Comparison of ENCODE assay signal across 8 cellular contexts in the genomic region with DNA sequence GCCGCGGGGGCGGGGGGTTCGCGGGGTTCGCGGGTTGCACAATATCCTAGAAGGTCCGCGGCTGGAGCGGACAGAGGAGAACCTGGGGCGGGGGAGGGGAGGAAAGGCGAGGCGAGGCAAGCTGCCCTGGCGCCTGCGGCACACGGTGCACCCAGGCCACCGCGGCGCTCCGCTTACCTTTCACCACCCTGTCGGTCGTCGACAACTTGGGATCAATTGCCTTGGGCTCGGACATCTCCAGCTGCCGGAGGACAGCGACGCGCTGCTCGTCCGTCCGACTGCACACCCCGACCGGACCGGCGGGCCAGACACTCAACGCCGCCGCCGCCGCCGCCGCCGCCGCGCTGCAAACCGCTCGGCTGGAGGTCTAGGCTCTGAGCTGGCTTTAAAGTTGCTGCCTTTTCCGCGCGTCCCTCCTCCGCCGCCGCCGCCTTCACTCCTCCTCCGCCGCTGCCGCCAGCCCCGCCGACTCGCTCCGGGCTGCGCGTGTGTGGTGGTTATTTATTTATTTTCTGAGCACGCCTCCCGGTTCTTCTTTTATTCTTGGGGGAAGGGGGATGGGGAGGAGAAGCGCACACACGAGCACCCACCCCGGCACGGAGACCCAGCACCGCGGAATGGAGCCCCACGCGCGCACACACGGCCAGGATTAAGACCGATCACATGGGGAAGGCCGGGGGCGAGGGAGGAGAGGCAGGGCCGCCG. TPM values are rescaled to one million over a fixed set of nuclear protein-coding genes. Genes with fewer than 3 reads are reported as not detected.
DNase-seq lines count a peak whose midpoint lies in the region; ATAC-seq and TF ChIP-seq lines count a peak whose summit lies in the region.

No MANE protein-coding gene starts in this region.

- peaks cover 11% of the 10 kb centered on the region for H3K36me3 Mint-ChIP-seq in activated T-helper 1 cell treated with anti-CD3 and anti-CD28 coated beads, Interleukin-12 subunit alpha, Interleukin-12 subunit beta, Interleukin-2, Interleukin-4 antibody, amounts not matched to agents 30 ng/mL and 10 ng/mL and 1 ng/mL, durations not matched to agents 14 hours and 24 hours and 36 hours (ENCODE audit: low read depth)
- H3K36me3 Mint-ChIP-seq in natural killer cell: no peaks in the 10 kb centered on the region

- no peaks in the 10 kb centered on the region for H3K9me3 Mint-ChIP-seq in activated T-helper 1 cell treated with anti-CD3 and anti-CD28 coated beads, Interleukin-12 subunit alpha, Interleukin-12 subunit beta, Interleukin-2, Interleukin-4 antibody, amounts not matched to agents 30 ng/mL and 10 ng/mL and 1 ng/mL, durations not matched to agents 14 hours and 24 hours and 36 hours
- no peaks in the 10 kb centered on the region for H3K9me3 Mint-ChIP-seq in natural killer cell

- TF ChIP-seq CTCF in AG04449 (IDR thresholded peaks at IDR 0.05; ENCODE audit: insufficient read depth, low read length, missing control alignments) (no peak), fibroblast of lung (conservative IDR thresholded peaks at IDR 0.05 in 1 of 2, IDR thresholded peaks at IDR 0.05 in 1 of 2; ENCODE audit: low read depth in 1 of 2, low read length in 2 of 2) (no peak), natural killer cell (IDR thresholded peaks at IDR 0.05) (no peak)

- no peaks in the 10 kb centered on the region for H3K9me3 ChIP-seq in fibroblast of lung (ENCODE audit: control insufficient read depth, insufficient read depth, low read depth, low read length)
- H3K9me3 ChIP-seq in stomach smooth muscle (ENCODE audit: control insufficient read depth in 2 of 2, low read length in 2 of 2): no peaks in the 10 kb centered on the region

- H4K20me1 ChIP-seq in fibroblast of lung (ENCODE audit: control insufficient read depth, extremely low read depth, insufficient read depth, low read length): peaks cover 3% of the 10 kb centered on the region

- peak overlapping the region; percentile 57 for H2AFZ ChIP-seq in fibroblast of lung (ENCODE audit: low read length)

- H3K27ac Mint-ChIP-seq in activated T-helper 1 cell treated with anti-CD3 and anti-CD28 coated beads, Interleukin-12 subunit alpha, Interleukin-12 subunit beta, Interleukin-2, Interleukin-4 antibody, amounts not matched to agents 30 ng/mL and 10 ng/mL and 1 ng/mL, durations not matched to agents 14 hours and 24 hours and 36 hours: peak overlapping the region; percentile 93
- peak overlapping the region; percentile 94 to 95 for H3K27ac Mint-ChIP-seq in natural killer cell

- no peak overlapping the region for H3K4me2 ChIP-seq in fibroblast of lung (ENCODE audit: extremely low read depth, insufficient read depth, low read length)

- peaks cover 36% of the 10 kb centered on the region for H3K4me1 Mint-ChIP-seq in activated T-helper 1 cell treated with anti-CD3 and anti-CD28 coated beads, Interleukin-12 subunit alpha, Interleukin-12 subunit beta, Interleukin-2, Interleukin-4 antibody, amounts not matched to agents 30 ng/mL and 10 ng/mL and 1 ng/mL, durations not matched to agents 14 hours and 24 hours and 36 hours (ENCODE audit: low read depth)
- peaks cover 45 to 46% of the 10 kb centered on the region in 2 donors for H3K4me1 Mint-ChIP-seq in natural killer cell

- peak overlapping the region; percentile 92 for H3K4me3 Mint-ChIP-seq in activated T-helper 1 cell treated with anti-CD3 and anti-CD28 coated beads, Interleukin-12 subunit alpha, Interleukin-12 subunit beta, Interleukin-2, Interleukin-4 antibody, amounts not matched to agents 30 ng/mL and 10 ng/mL and 1 ng/mL, durations not matched to agents 14 hours and 24 hours and 36 hours
- H3K4me3 Mint-ChIP-seq in natural killer cell: peak overlapping the region; percentile 98

- H3K27me3 Mint-ChIP-seq in activated T-helper 1 cell treated with anti-CD3 and anti-CD28 coated beads, Interleukin-12 subunit alpha, Interleukin-12 subunit beta, Interleukin-2, Interleukin-4 antibody, amounts not matched to agents 30 ng/mL and 10 ng/mL and 1 ng/mL, durations not matched to agents 14 hours and 24 hours and 36 hours (ENCODE audit: insufficient read depth): peaks cover 50% of the 10 kb centered on the region
- no peaks in the 10 kb centered on the region for H3K27me3 Mint-ChIP-seq in natural killer cell (ENCODE audit: low read depth in 2 of 2)

- POLR2A ChIA-PET in AG04449 (lab: Yijun Ruan, JAX): interaction anchor here (0.7 to 2.1 kb wide), 5 partner anchors 10 to 627 kb away, joined by 3 to 15 read pairs (median 3); no protein-coding TSS in a partner anchor

- no peaks in the 10 kb centered on the region for H3K36me3 ChIP-seq in fibroblast of lung (ENCODE audit: control insufficient read depth, insufficient read depth, low read length)
- H3K36me3 ChIP-seq in stomach smooth muscle (ENCODE audit: control insufficient read depth in 2 of 2, insufficient read depth in 2 of 2, low read length in 2 of 2): no peaks in the 10 kb centered on the region

- intact Hi-C loops in activated T-helper 1 cell treated with anti-CD3 and anti-CD28 coated beads, Interleukin-12 subunit alpha, Interleukin-12 subunit beta, Interleukin-2, Interleukin-4 antibody, amounts not matched to agents 30 ng/mL and 10 ng/mL and 1 ng/mL, durations not matched to agents 14 hours and 24 hours and 36 hours (cut with micrococcal nuclease): loop anchor here (1.0 to 10.0 kb wide), 16 partner anchors 18 to 1521 kb away; a partner anchor contains a TSS
- intact Hi-C loops in natural killer cell (cut with micrococcal nuclease): loop anchor here (2.0 to 10.0 kb wide), 5 partner anchors 64 to 322 kb away; no protein-coding TSS in a partner anchor

- peaks cover 45% of the 10 kb centered on the region for H3K79me2 ChIP-seq in fibroblast of lung (ENCODE audit: control insufficient read depth, insufficient read depth, low read length)

- no peaks in the 10 kb centered on the region for H3K27me3 ChIP-seq in fibroblast of lung (ENCODE audit: control insufficient read depth, insufficient read depth, low read length)
- H3K27me3 ChIP-seq in stomach smooth muscle (ENCODE audit: control insufficient read depth in 1 of 2, insufficient read depth in 2 of 2, low read length in 2 of 2): no peaks in the 10 kb centered on the region

- H3K4me1 ChIP-seq in fibroblast of lung (ENCODE audit: control insufficient read depth, extremely low read depth, insufficient read depth, low read length): peaks cover 5% of the 10 kb centered on the region
- peaks cover 20% of the 10 kb centered on the region for H3K4me1 ChIP-seq in stomach smooth muscle (ENCODE audit: control insufficient read depth, insufficient read depth, low read length)

- H3K27ac ChIP-seq in fibroblast of lung (ENCODE audit: insufficient read depth, low read length) (peak overlapping the region; percentile 53), stomach smooth muscle (ENCODE audit: low read length) (peak overlapping the region; percentile 92)

- CTCF ChIA-PET in AG04449 (lab: Yijun Ruan, JAX): no interaction called here

- DNase-seq in AG04449 (ENCODE audit: low read depth, low spot score): no peak
- peak; percentile 55 for DNase-seq in NOMO-1 treated with dmso at 0.1 percent for 144 hours (lab: John Stamatoyannopoulos, UW; ENCODE audit: unreplicated experiment)
- DNase-seq in activated T-helper 1 cell treated with anti-CD3 and anti-CD28 coated beads, Interleukin-12 subunit alpha, Interleukin-12 subunit beta, Interleukin-2, Interleukin-4 antibody, amounts not matched to agents 30 ng/mL and 10 ng/mL and 1 ng/mL, durations not matched to agents 14 hours and 24 hours and 36 hours (ENCODE audit: low spot score): peak; percentile 40
- DNase-seq in fibroblast of lung (ENCODE audit: low read depth in 2 of 2): peak; percentile 64 to 66
- peak; percentile 38 for DNase-seq in natural killer cell

- peak; percentile 4 for ATAC-seq in GM18517 (IDR thresholded peaks at IDR 0.05; ENCODE audit: unreplicated experiment)
- peak; percentile 8 for ATAC-seq in HG03095 (IDR thresholded peaks at IDR 0.05; ENCODE audit: unreplicated experiment)
- peak; percentile 3 to 25 (median 19) for ATAC-seq in natural killer cell

- H3K9ac ChIP-seq in fibroblast of lung (ENCODE audit: insufficient read depth, low read length) (peak overlapping the region; percentile 84), stomach smooth muscle (ENCODE audit: low read length in 2 of 2) (peak overlapping the region; percentile 64 to 68)

- H3K4me3 ChIP-seq in AG04449 (ENCODE audit: low read depth, low read length) (peak overlapping the region; percentile 92), fibroblast of lung (replicated peaks in 1 of 4; ENCODE audit: control extremely low read depth in 1 of 4, insufficient read depth in 1 of 4, low read depth in 3 of 4, low read length in 4 of 4) (peak overlapping the region; percentile 56 to 78 (median 73)), stomach smooth muscle (ENCODE audit: low read length in 2 of 2) (peak overlapping the region; percentile 70 to 81)

RNA-seq across cellular contexts. Expression of a gene that starts 0.6 kb away (rescaled TPM):
- total RNA-seq in activated T-helper 1 cell treated with anti-CD3 and anti-CD28 coated beads, Interleukin-12 subunit alpha, Interleukin-12 subunit beta, Interleukin-2, Interleukin-4 antibody, amounts not matched to agents 30 ng/mL and 10 ng/mL and 1 ng/mL, durations not matched to agents 14 hours and 24 hours and 36 hours: 10.0 and 11.3 TPM in 2 replicates
- total RNA-seq in fibroblast of lung (49.8 and 79.3 TPM in 2 replicates), natural killer cell (10 to 100 TPM; 53.1 to 73.1 (median 58.0) TPM)
- 59.8 and 66.4 TPM in 2 replicates for polyA plus RNA-seq in fibroblast of lung
- polyA plus RNA-seq in fibroblast of lung (2012): 49.2 and 58.5 TPM in 2 replicates
- 20.5 and 21.4 TPM in 2 replicates for polyA minus RNA-seq in fibroblast of lung (ENCODE audit: low replicate concordance)
